Comparison of ENCODE assay signal across 15 cellular contexts in the genomic region with DNA sequence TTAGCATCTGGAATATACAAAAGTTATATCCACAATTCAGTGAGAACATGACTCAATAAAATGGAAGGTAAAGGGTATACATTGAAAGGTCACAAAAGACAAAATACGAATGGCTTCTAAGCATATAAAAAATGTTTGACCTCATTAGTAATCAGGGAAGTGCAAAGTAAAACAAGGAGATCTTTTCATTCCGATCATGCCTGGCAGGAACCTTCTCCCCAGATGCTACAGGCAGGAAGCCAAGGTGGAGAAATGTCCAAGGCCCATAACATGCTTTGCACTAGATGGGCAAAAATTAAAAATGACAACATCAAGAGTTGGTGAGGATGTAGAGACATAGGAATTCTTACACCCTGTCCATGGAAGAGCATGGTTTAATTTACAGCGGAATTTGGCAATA.
DNase-seq lines count a peak whose midpoint lies in the region; ATAC-seq and TF ChIP-seq lines count a peak whose summit lies in the region.
"Had no signal": no experiment of that assay in that cellular context is flagged by ENCODE, and none has a peak within 500 bp of the region (broad histone marks: within the 10 kb centered on the region; RNA-seq: fewer than 3 reads in every experiment).

No MANE protein-coding gene starts in this region.

- no peak overlapping the region for H3K9ac ChIP-seq in endodermal cell (ENCODE audit: extremely low read depth, low read length, poor library complexity, severe bottlenecking)

- peak; percentile 13 for DNase-seq in AG04450 (ENCODE audit: low read depth, low spot score)
- DNase-seq in M059J (ENCODE audit: low read depth), result peak; percentile 70
- peak; percentile 5 for DNase-seq in endodermal cell
- peak; percentile 51 for DNase-seq in midbrain (lab: John Stamatoyannopoulos, UW)
- DNase-seq in SW480 (ENCODE audit: low spot score), result no peak
- no peak for DNase-seq in CD8-positive, alpha-beta T cell
- no peak for DNase-seq in dermis blood vessel endothelial cell
- DNase-seq: activated CD8-positive, alpha-beta memory T cell treated with anti-CD3 and anti-CD28 coated beads, Interleukin-2, amount 10 ng/mL, durations not matched to agents 7 days and 5 days; activated naive CD4-positive, alpha-beta T cell treated with anti-CD3 and anti-CD28 coated beads for 36 hours; left lung; NCI-H1930; NCI-H526; PC-9 had no signal

- H3K4me3 ChIP-seq in AG04450 (ENCODE audit: low read depth, low read length) (no peak overlapping the region), endodermal cell (ENCODE audit: low read length) (no peak overlapping the region)
- H3K4me3 ChIP-seq in CD8-positive, alpha-beta T cell (ENCODE audit: low read depth, low read length), result no peak overlapping the region
- H3K4me3 ChIP-seq: A549, left lung, PC-9 had no signal

- no peak overlapping the region for H3K4me3 Mint-ChIP-seq in endodermal cell
- no peak overlapping the region for H3K4me3 Mint-ChIP-seq in CD8-positive, alpha-beta T cell
- H3K4me3 Mint-ChIP-seq: activated CD8-positive, alpha-beta memory T cell treated with anti-CD3 and anti-CD28 coated beads, Interleukin-2, amount 10 ng/mL, durations not matched to agents 7 days and 5 days; activated naive CD4-positive, alpha-beta T cell treated with anti-CD3 and anti-CD28 coated beads for 36 hours had no signal

- H3K27ac ChIP-seq in AG04450 (ENCODE audit: low read depth, low read length), result no peak overlapping the region
- H3K27ac ChIP-seq in endodermal cell (ENCODE audit: low read depth, low read length), result no peak overlapping the region
- no peak overlapping the region for H3K27ac ChIP-seq in CD8-positive, alpha-beta T cell (ENCODE audit: low read depth, low read length)
- H3K27ac ChIP-seq: A549, left lung, PC-9 had no signal

- 89 to 95% methylated on average over 3 of the region's 3 CpGs for WGBS in endodermal cell (ENCODE audit: insufficient coverage in 1 of 2, insufficient read length in 1 of 2), 2 experiments

- CTCF ChIA-PET in AG04450 (lab: Charles Lee), result no interaction called here
- CTCF ChIA-PET in CD8-positive, alpha-beta T cell (lab: Charles Lee), result no interaction called here

- no peaks in the 10 kb centered on the region for H3K36me3 ChIP-seq in endodermal cell (ENCODE audit: control insufficient read depth, insufficient read depth, low read length)
- no peaks in the 10 kb centered on the region for H3K36me3 ChIP-seq in CD8-positive, alpha-beta T cell (ENCODE audit: insufficient read depth, low read length)
- H3K36me3 ChIP-seq: left lung had no signal

- no peak overlapping the region for H3K27ac Mint-ChIP-seq in endodermal cell
- no peak overlapping the region for H3K27ac Mint-ChIP-seq in CD8-positive, alpha-beta T cell
- H3K27ac Mint-ChIP-seq: activated CD8-positive, alpha-beta memory T cell treated with anti-CD3 and anti-CD28 coated beads, Interleukin-2, amount 10 ng/mL, durations not matched to agents 7 days and 5 days; activated naive CD4-positive, alpha-beta T cell treated with anti-CD3 and anti-CD28 coated beads for 36 hours had no signal

- H3K27me3 ChIP-seq in AG04450 (ENCODE audit: control insufficient read depth, insufficient read depth, low read length), result no peaks in the 10 kb centered on the region
- no peaks in the 10 kb centered on the region for H3K27me3 ChIP-seq in endodermal cell (ENCODE audit: control insufficient read depth, insufficient read depth, low read length, poor library complexity, severe bottlenecking)
- H3K27me3 ChIP-seq in CD8-positive, alpha-beta T cell (ENCODE audit: insufficient read depth, low read length), result no peaks in the 10 kb centered on the region
- H3K27me3 ChIP-seq: left lung had no signal

- intact Hi-C loops in CD8-positive, alpha-beta T cell (cut with DNase I, micrococcal nuclease), result no loop called here

- no peaks in the 10 kb centered on the region for H3K4me1 ChIP-seq in endodermal cell (ENCODE audit: control insufficient read depth, insufficient read depth, low read length)
- H3K4me1 ChIP-seq in CD8-positive, alpha-beta T cell (ENCODE audit: insufficient read depth, low read length), result no peaks in the 10 kb centered on the region
- H3K4me1 ChIP-seq: A549, left lung had no signal

- no peaks in the 10 kb centered on the region for H3K36me3 Mint-ChIP-seq in endodermal cell (ENCODE audit: low read depth)
- H3K36me3 Mint-ChIP-seq in CD8-positive, alpha-beta T cell, result no peaks in the 10 kb centered on the region
- H3K36me3 Mint-ChIP-seq: activated CD8-positive, alpha-beta memory T cell treated with anti-CD3 and anti-CD28 coated beads, Interleukin-2, amount 10 ng/mL, durations not matched to agents 7 days and 5 days had no signal

- H3K27me3 Mint-ChIP-seq in endodermal cell (ENCODE audit: insufficient read depth), result no peaks in the 10 kb centered on the region
- H3K27me3 Mint-ChIP-seq in CD8-positive, alpha-beta T cell (ENCODE audit: low read depth), result peaks cover 6% of the 10 kb centered on the region
- H3K27me3 Mint-ChIP-seq: activated CD8-positive, alpha-beta memory T cell treated with anti-CD3 and anti-CD28 coated beads, Interleukin-2, amount 10 ng/mL, durations not matched to agents 7 days and 5 days had no signal

- POLR2A ChIA-PET in AG04450 (lab: Yijun Ruan, JAX), result no interaction called here
- POLR2A ChIA-PET in CD8-positive, alpha-beta T cell (lab: Charles Lee), result no interaction called here

- no peaks in the 10 kb centered on the region; the same call in 1 of the 2 replicates for H3K9me3 ChIP-seq in AG04450 (ENCODE audit: control insufficient read depth, insufficient read depth, low read length)
- no peaks in the 10 kb centered on the region for H3K9me3 ChIP-seq in endodermal cell (ENCODE audit: control insufficient read depth, low read length)
- no peaks in the 10 kb centered on the region for H3K9me3 ChIP-seq in CD8-positive, alpha-beta T cell (ENCODE audit: low read length)
- H3K9me3 ChIP-seq: A549, left lung had no signal

- no peaks in the 10 kb centered on the region for H3K4me1 Mint-ChIP-seq in endodermal cell
- H3K4me1 Mint-ChIP-seq in CD8-positive, alpha-beta T cell (ENCODE audit: low read depth), result no peaks in the 10 kb centered on the region
- H3K4me1 Mint-ChIP-seq: activated CD8-positive, alpha-beta memory T cell treated with anti-CD3 and anti-CD28 coated beads, Interleukin-2, amount 10 ng/mL, durations not matched to agents 7 days and 5 days had no signal

- no peak for TF ChIP-seq CTCF in AG04450 (IDR thresholded peaks at IDR 0.05; ENCODE audit: low read depth, low read length)
- no peak for TF ChIP-seq CTCF in endodermal cell (conservative IDR thresholded peaks at IDR 0.05)
- no peak for TF ChIP-seq CTCF in CD8-positive, alpha-beta T cell (IDR thresholded peaks at IDR 0.05)

- H3K9me3 Mint-ChIP-seq in endodermal cell, result peaks cover 2% of the 10 kb centered on the region
- no peaks in the 10 kb centered on the region for H3K9me3 Mint-ChIP-seq in CD8-positive, alpha-beta T cell
- H3K9me3 Mint-ChIP-seq: activated naive CD4-positive, alpha-beta T cell treated with anti-CD3 and anti-CD28 coated beads for 36 hours had no signal

- ATAC-seq in CD8-positive, alpha-beta T cell, result no peak
- no peak for ATAC-seq in HG02973 (IDR thresholded peaks at IDR 0.05; ENCODE audit: unreplicated experiment)
- ATAC-seq: A549; activated CD8-positive, alpha-beta memory T cell treated with anti-CD3 and anti-CD28 coated beads, Interleukin-2, amount 10 ng/mL, durations not matched to agents 7 days and 5 days; left lung had no signal

Comparison
In these comparisons a context has a peak if more than half of its experiments do, and no peak if none do; other contexts are left out.
1. DNase-seq: peak in AG04450 (single experiment), M059J (single experiment), endodermal cell (single experiment) and midbrain (single experiment); none in SW480 (single experiment), CD8-positive, alpha-beta T cell (0 of 7) and dermis blood vessel endothelial cell (single experiment).